In the genomic region with DNA sequence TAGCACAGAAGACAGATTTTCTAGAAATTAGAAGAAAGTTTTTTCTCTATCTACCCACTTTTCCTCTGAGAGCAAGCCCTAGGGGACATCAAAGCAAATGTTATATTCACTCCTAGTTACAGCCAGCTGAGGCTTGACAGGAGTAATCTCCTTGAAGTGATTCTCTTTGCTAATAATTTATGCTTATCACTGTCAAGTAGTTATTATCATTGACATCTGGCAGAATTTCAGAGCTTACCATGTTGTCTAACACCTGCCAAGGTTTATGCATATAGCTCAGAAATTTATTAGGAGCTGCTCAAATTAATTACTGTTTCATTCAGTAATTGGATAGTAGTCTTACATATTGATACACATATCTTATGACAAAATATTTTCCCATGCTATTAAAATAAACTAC, we compare ENCODE assay signal across 14 cellular contexts.
DNase-seq lines count a peak whose midpoint lies in the region.
"Had no signal": no experiment of that assay in that cellular context is flagged by ENCODE, and none has a peak within 500 bp of the region (broad histone marks: within the 10 kb centered on the region; RNA-seq: fewer than 3 reads in every experiment).

No MANE protein-coding gene starts in this region.

- DNase-seq in DMS 273 (lab: John Stamatoyannopoulos, UW; ENCODE audit: unreplicated experiment) (peak; percentile 21), DMS 273 treated with DMSO at 0.1 percent for 48 hours (lab: John Stamatoyannopoulos, UW) (no peak), D341Med (ENCODE audit: low spot score) (peak; percentile 38), NCI-H1417 (lab: John Stamatoyannopoulos, UW) (peak in 2 of 3 experiments; percentile 22 to 82), NCI-H69 (lab: John Stamatoyannopoulos, UW) (peak; percentile 49), MV-4-11 (lab: John Stamatoyannopoulos, UW) (no peak), GM19238 (ENCODE audit: insufficient read length, low spot score) (no peak), cardiac septum (ENCODE audit: low spot score) (no peak)
- DNase-seq: AML-193; Caco-2; CD4-positive, alpha-beta T cell; GOT3; H7; HFFc6 had no signal

- intact Hi-C loops in cardiac septum (cut with DNase I): no loop called here

Comparison
In these comparisons a context has a peak if more than half of its experiments do, and no peak if none do; other contexts are left out.
1. DNase-seq: peak in DMS 273 (single experiment), D341Med (single experiment), NCI-H1417 (2 of 3) and NCI-H69 (single experiment); none in DMS 273 treated with DMSO at 0.1 percent for 48 hours (single experiment), MV-4-11 (single experiment), GM19238 (single experiment) and cardiac septum (single experiment).